Comparison of ENCODE assay signal across 2 cellular contexts in the genomic region with DNA sequence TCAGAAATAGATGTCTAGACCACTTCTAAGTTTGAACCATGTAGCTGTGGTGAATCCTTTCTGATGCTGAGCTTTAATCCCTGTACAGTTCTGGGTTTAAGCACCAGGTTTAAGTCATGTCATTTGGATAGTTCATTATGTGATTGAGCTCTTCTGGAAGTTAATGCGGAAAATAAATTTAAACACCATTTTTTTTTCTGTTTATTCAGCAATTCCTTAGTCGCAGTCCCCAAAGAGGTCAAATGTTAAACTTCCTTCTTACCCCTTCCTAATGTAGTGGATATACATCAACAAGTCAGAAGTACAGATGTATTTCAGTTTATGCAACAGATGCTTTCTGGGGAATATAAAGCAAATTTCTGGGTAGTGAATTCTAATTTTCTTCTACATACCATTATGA.
A peak's percentile ranks its signal among the peaks of the same experiment; 100 is the strongest.
TF ChIP-seq lines count a peak whose summit lies in the region.

No MANE protein-coding gene starts in this region.

TF ChIP-seq in HepG2, 621 proteins besides CTCF, POLR2A, EP300 and RAD21:
- TF ChIP-seq PHB2 (IDR thresholded peaks at IDR 0.05; ENCODE audit: partially characterized antibody): no peak
- TF ChIP-seq MAFF (IDR thresholded peaks at IDR 0.05; ENCODE audit: low read depth, low read length): peak; percentile 19; the same call in 1 of the 2 replicates
- TF ChIP-seq MAFK (conservative IDR thresholded peaks at IDR 0.05 in 1 of 2, IDR thresholded peaks at IDR 0.05 in 1 of 2; ENCODE audit: low read length in 2 of 2): peak in 1 of 2 experiments; percentile 53; a peak in 2 of 4 replicates
TF ChIP-seq in HepG2: peak in this region for 2.

TF ChIP-seq in IMR-90, 13 proteins besides CTCF, POLR2A, EP300 and RAD21:
- no peak for TF ChIP-seq CHD1 (IDR thresholded peaks at IDR 0.05; ENCODE audit: low read depth, low read length)
- peak; percentile 69 for TF ChIP-seq MAFK (IDR thresholded peaks at IDR 0.05; ENCODE audit: low read depth, low read length)
TF ChIP-seq in IMR-90: peak in this region for 1.
